In the genomic region with DNA sequence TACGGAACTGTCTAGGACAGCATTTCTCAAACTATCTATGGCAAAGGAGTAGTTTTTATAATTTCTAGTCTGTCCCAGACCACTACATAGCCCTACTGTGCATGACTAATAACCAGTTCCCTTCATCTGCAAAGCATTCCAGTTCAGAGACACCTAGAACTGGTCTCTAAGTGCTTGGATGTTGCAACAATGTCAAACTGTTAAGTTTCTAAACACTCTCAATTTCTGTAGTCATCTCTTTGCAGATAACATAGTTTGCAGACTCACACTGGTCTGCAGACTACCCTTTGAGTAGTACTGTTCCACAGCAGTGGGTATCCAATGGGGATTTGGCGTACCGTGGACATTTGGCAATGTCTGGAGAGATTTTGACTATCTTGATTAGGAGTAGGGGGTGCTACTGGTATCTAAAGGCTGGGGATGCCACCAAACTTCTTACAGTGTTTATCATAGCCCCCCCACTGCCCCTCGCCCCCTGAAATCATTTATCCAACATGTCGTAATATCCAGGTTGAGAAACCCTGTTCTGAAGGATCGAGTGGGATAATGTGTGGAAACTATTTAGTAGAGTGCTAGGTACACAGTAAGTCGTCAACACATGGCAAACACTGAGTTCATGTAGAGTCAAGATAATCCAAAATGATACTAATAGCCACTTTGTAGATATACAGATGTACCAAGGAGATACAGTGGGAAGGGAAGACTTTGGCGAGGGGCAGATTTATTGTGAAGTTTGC, we compare ENCODE assay signal across 12 cellular contexts. TPM values are rescaled to one million over a fixed set of nuclear protein-coding genes. Genes with fewer than 3 reads are reported as not detected.
DNase-seq lines count a peak whose midpoint lies in the region; ATAC-seq lines count a peak whose summit lies in the region.
"Had no signal": no experiment of that assay in that cellular context is flagged by ENCODE, and none has a peak within 500 bp of the region (broad histone marks: within the 10 kb centered on the region; RNA-seq: fewer than 3 reads in every experiment).

No MANE protein-coding gene starts in this region.

- peaks cover 57% of the 10 kb centered on the region for H3K4me1 Mint-ChIP-seq in stimulated activated naive CD8-positive, alpha-beta T cell treated with anti-CD3 and anti-CD28 coated beads, Interleukin-15, Interleukin-2, amounts not matched to agents 100 ng/mL and 50 ng/mL, for 24 hours (ENCODE audit: low read depth)
- H3K4me1 Mint-ChIP-seq in activated CD4-positive, alpha-beta memory T cell treated with anti-CD3 and anti-CD28 coated beads, Interleukin-2, amount 10 ng/mL, durations not matched to agents 7 days and 5 days = peaks cover 57% of the 10 kb centered on the region
- peaks cover 33 to 42% of the 10 kb centered on the region in 2 donors for H3K4me1 Mint-ChIP-seq in immature natural killer cell

- H3K27me3 Mint-ChIP-seq in stimulated activated naive CD8-positive, alpha-beta T cell treated with anti-CD3 and anti-CD28 coated beads, Interleukin-15, Interleukin-2, amounts not matched to agents 100 ng/mL and 50 ng/mL, for 24 hours = no peaks in the 10 kb centered on the region
- H3K27me3 Mint-ChIP-seq in activated CD4-positive, alpha-beta memory T cell treated with anti-CD3 and anti-CD28 coated beads, Interleukin-2, amount 10 ng/mL, durations not matched to agents 7 days and 5 days = no peaks in the 10 kb centered on the region
- H3K27me3 Mint-ChIP-seq in immature natural killer cell (ENCODE audit: low read depth in 3 of 3) = peaks cover 1 to 4% (median 3%) of the 10 kb centered on the region in 3 donors

- H3K4me1 ChIP-seq in right cardiac atrium (ENCODE audit: control insufficient read depth, insufficient read depth, low read length) = peaks cover 7% of the 10 kb centered on the region

- DNase-seq in stimulated activated naive CD8-positive, alpha-beta T cell treated with anti-CD3 and anti-CD28 coated beads, Interleukin-15, Interleukin-2, amounts not matched to agents 100 U/mL and 50 U/mL, for 24 hours = no peak
- DNase-seq in activated CD4-positive, alpha-beta memory T cell treated with anti-CD3 and anti-CD28 coated beads, Interleukin-2, amount 10 ng/mL, durations not matched to agents 7 days and 5 days = no peak
- DNase-seq in immature natural killer cell (no peak), ecto neural progenitor cell (ENCODE audit: low spot score) (no peak), right cardiac atrium (no peak), HUDEP-2 (lab: John Stamatoyannopoulos, UW; ENCODE audit: unreplicated experiment in 76 of 76) (no peak)
- DNase-seq: activated gamma-delta T cell treated with Interleukin-2 at 50 U/mL for 16 hours, DMS153, GOT3 had no signal

- WGBS in right cardiac atrium = 89% methylated on average over 8 of the region's 8 CpGs

- no peak overlapping the region for H3K27ac Mint-ChIP-seq in stimulated activated naive CD8-positive, alpha-beta T cell treated with anti-CD3 and anti-CD28 coated beads, Interleukin-15, Interleukin-2, amounts not matched to agents 100 ng/mL and 50 ng/mL, for 24 hours
- no peak overlapping the region for H3K27ac Mint-ChIP-seq in activated CD4-positive, alpha-beta memory T cell treated with anti-CD3 and anti-CD28 coated beads, Interleukin-2, amount 10 ng/mL, durations not matched to agents 7 days and 5 days
- peak overlapping the region in 5 of 6 donors; percentile 24 to 97 (median 40) for H3K27ac Mint-ChIP-seq in immature natural killer cell

- peak overlapping the region; percentile 92 for H3K4me3 Mint-ChIP-seq in stimulated activated naive CD8-positive, alpha-beta T cell treated with anti-CD3 and anti-CD28 coated beads, Interleukin-15, Interleukin-2, amounts not matched to agents 100 ng/mL and 50 ng/mL, for 24 hours
- peak overlapping the region; percentile 82 for H3K4me3 Mint-ChIP-seq in activated CD4-positive, alpha-beta memory T cell treated with anti-CD3 and anti-CD28 coated beads, Interleukin-2, amount 10 ng/mL, durations not matched to agents 7 days and 5 days
- H3K4me3 Mint-ChIP-seq in immature natural killer cell = peak overlapping the region; percentile 91 to 98 (median 93)

- no peak overlapping the region for H3K4me3 ChIP-seq in right cardiac atrium (ENCODE audit: low read length)

- H3K27me3 ChIP-seq in right cardiac atrium (ENCODE audit: control insufficient read depth, insufficient read depth) = no peaks in the 10 kb centered on the region

- no peak for ATAC-seq in stimulated activated naive CD8-positive, alpha-beta T cell treated with anti-CD3 and anti-CD28 coated beads, Interleukin-15, Interleukin-2, amounts not matched to agents 100 U/mL and 50 U/mL, for 24 hours
- ATAC-seq in right cardiac atrium (no peak), HG03039 (IDR thresholded peaks at IDR 0.05; ENCODE audit: unreplicated experiment) (no peak)
- ATAC-seq: sciatic nerve had no signal

- CTCF ChIA-PET in activated CD4-positive, alpha-beta memory T cell treated with anti-CD3 and anti-CD28 coated beads, Interleukin-2, amount 10 ng/mL, durations not matched to agents 7 days and 5 days (lab: Charles Lee) = interaction anchor here (1.2 kb wide), 1 partner anchor 45 kb away, joined by 4 read pairs; no protein-coding TSS in a partner anchor

- H3K27ac ChIP-seq in right cardiac atrium (ENCODE audit: low read length) = no peak overlapping the region

- intact Hi-C loops in right cardiac atrium (cut with DNase I) = no loop called here

- H3K9me3 Mint-ChIP-seq in stimulated activated naive CD8-positive, alpha-beta T cell treated with anti-CD3 and anti-CD28 coated beads, Interleukin-15, Interleukin-2, amounts not matched to agents 100 ng/mL and 50 ng/mL, for 24 hours = no peaks in the 10 kb centered on the region
- H3K9me3 Mint-ChIP-seq in activated CD4-positive, alpha-beta memory T cell treated with anti-CD3 and anti-CD28 coated beads, Interleukin-2, amount 10 ng/mL, durations not matched to agents 7 days and 5 days = no peaks in the 10 kb centered on the region
- no peaks in the 10 kb centered on the region for H3K9me3 Mint-ChIP-seq in immature natural killer cell

- no peaks in the 10 kb centered on the region for H3K9me3 ChIP-seq in right cardiac atrium (ENCODE audit: control insufficient read depth, low read length)

- POLR2A ChIA-PET in activated CD4-positive, alpha-beta memory T cell treated with anti-CD3 and anti-CD28 coated beads, Interleukin-2, amount 10 ng/mL, durations not matched to agents 7 days and 5 days (lab: Charles Lee) = interaction anchor here (0.8 to 2.0 kb wide), 4 partner anchors 10 to 33 kb away, joined by 3 to 10 read pairs (median 8); no protein-coding TSS in a partner anchor

- H3K36me3 Mint-ChIP-seq in stimulated activated naive CD8-positive, alpha-beta T cell treated with anti-CD3 and anti-CD28 coated beads, Interleukin-15, Interleukin-2, amounts not matched to agents 100 ng/mL and 50 ng/mL, for 24 hours (ENCODE audit: low read depth) = peaks cover 19% of the 10 kb centered on the region
- peaks cover 16% of the 10 kb centered on the region for H3K36me3 Mint-ChIP-seq in activated CD4-positive, alpha-beta memory T cell treated with anti-CD3 and anti-CD28 coated beads, Interleukin-2, amount 10 ng/mL, durations not matched to agents 7 days and 5 days (ENCODE audit: low read depth)
- peaks cover 4 to 10% (median 6%) of the 10 kb centered on the region in 3 donors for H3K36me3 Mint-ChIP-seq in immature natural killer cell

RNA-seq across cellular contexts. Expression of a gene that starts 1.7 kb away (rescaled TPM):
- total RNA-seq in activated CD4-positive, alpha-beta memory T cell treated with anti-CD3 and anti-CD28 coated beads, Interleukin-2, amount 10 ng/mL, durations not matched to agents 7 days and 5 days = 10 to 100 TPM; 26.2 to 29.1 TPM
- polyA plus RNA-seq in immature natural killer cell (10 to 100 TPM in 2 of 3 donors, 1 to 10 TPM in 1; 9.8 to 17.7 (median 13.6) TPM), right cardiac atrium (7.0 TPM)
- total RNA-seq in right cardiac atrium = 1 to 10 TPM; 5.7 to 6.8 (median 6.7) TPM

RNA-seq across cellular contexts. Expression of a gene that starts 47.4 kb away (rescaled TPM):
- 10 to 100 TPM; 84.3 to 85.2 TPM for total RNA-seq in activated CD4-positive, alpha-beta memory T cell treated with anti-CD3 and anti-CD28 coated beads, Interleukin-2, amount 10 ng/mL, durations not matched to agents 7 days and 5 days
- polyA plus RNA-seq in immature natural killer cell (10 to 100 TPM; 39.8 to 62.9 (median 40.8) TPM), right cardiac atrium (9.6 TPM)
- 10 to 100 TPM; 20.5 to 24.7 (median 21.1) TPM for total RNA-seq in right cardiac atrium

RNA-seq across cellular contexts. Expression of a gene that starts 50.5 kb away (rescaled TPM):
- 100 to 1,000 TPM; 107 to 112 TPM for total RNA-seq in activated CD4-positive, alpha-beta memory T cell treated with anti-CD3 and anti-CD28 coated beads, Interleukin-2, amount 10 ng/mL, durations not matched to agents 7 days and 5 days
- 10 to 100 TPM; 54.6 to 100.0 (median 68.7) TPM for polyA plus RNA-seq in immature natural killer cell
- 10 to 100 TPM; 31.7 to 44.6 (median 35.8) TPM for total RNA-seq in right cardiac atrium
- 17.9 TPM for polyA plus RNA-seq in right cardiac atrium

Comparison
In these comparisons a context has a peak if more than half of its experiments do, and no peak if none do; other contexts are left out.
1. H3K27ac Mint-ChIP-seq: peak in immature natural killer cell (5 of 6); none in stimulated activated naive CD8-positive, alpha-beta T cell treated with anti-CD3 and anti-CD28 coated beads, Interleukin-15, Interleukin-2, amounts not matched to agents 100 ng/mL and 50 ng/mL, for 24 hours (single experiment) and activated CD4-positive, alpha-beta memory T cell treated with anti-CD3 and anti-CD28 coated beads, Interleukin-2, amount 10 ng/mL, durations not matched to agents 7 days and 5 days (single experiment).
2. Peak in every context shown above with its lines, with median percentiles within 50 percentile points of each other: H3K4me3 Mint-ChIP-seq.